1 cellular context compared by ENCODE assay signal in the genomic region with DNA sequence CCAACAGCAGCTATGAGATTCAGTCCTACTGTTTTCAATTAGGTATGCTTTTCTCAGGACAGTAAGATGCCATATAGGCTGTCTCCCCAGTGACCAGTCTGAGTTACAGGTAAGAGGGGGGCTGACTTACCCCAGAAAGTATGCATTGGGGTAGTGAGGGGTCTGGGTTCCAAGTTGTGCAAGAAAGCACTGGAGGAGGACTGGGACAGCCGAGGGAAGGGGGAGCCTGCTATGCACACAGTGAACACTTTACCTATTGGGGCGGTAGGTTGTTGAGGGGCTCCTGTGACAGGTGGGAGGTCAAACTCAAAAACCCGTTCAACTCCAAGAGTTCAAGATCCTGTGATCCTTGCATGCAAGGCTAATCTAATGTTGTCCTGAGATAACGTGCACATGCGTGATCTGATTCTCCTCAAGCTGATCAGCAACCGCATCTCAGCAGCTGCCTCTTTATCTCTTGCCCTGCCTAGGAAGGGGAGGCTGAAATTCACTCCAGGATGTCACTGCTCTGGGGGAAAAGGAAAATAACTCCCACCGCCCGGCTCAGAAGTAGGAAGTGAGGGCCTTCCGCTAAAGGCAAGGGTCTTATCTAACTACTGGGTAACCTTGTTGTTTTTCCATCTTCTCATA.
A peak's percentile ranks its signal among the peaks of the same experiment; 100 is the strongest.
TF ChIP-seq lines count a peak whose summit lies in the region.

No MANE protein-coding gene starts in this region.

TF ChIP-seq in K562, 482 proteins besides CTCF, POLR2A, EP300 and RAD21 (continued from another document):
- TF ChIP-seq, protein P1, sequence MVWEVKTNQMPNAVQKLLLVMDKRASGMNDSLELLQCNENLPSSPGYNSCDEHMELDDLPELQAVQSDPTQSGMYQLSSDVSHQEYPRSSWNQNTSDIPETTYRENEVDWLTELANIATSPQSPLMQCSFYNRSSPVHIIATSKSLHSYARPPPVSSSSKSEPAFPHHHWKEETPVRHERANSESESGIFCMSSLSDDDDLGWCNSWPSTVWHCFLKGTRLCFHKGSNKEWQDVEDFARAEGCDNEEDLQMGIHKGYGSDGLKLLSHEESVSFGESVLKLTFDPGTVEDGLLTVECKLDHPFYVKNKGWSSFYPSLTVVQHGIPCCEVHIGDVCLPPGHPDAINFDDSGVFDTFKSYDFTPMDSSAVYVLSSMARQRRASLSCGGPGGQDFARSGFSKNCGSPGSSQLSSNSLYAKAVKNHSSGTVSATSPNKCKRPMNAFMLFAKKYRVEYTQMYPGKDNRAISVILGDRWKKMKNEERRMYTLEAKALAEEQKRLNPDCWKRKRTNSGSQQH (CRISPR knock-in tag; IDR thresholded peaks at IDR 0.05), result no peak
- TF ChIP-seq ZNF239 (CRISPR knock-in tag; IDR thresholded peaks at IDR 0.05) (peak; percentile 23; the same call in 1 of the 2 replicates), MTA1 (IDR thresholded peaks at IDR 0.05; ENCODE audit: borderline replicate concordance) (peak; percentile 27; the same call in 1 of the 2 replicates), PHB2 (IDR thresholded peaks at IDR 0.05; ENCODE audit: low read depth) (no peak)
